28 cellular contexts compared by ENCODE assay signal in genomic region chr1:202871367-202871766, GRCh38.
"Had no signal": no experiment of that assay in that cellular context is flagged by ENCODE, and none has a peak within 500 bp of the region (broad histone marks: within the 10 kb centered on the region; RNA-seq: fewer than 3 reads in every experiment).

No MANE protein-coding gene starts in this region.

- H3K27me3 ChIP-seq: ascending aorta, breast epithelium, heart left ventricle had no signal

- H3K27ac ChIP-seq: ascending aorta, breast epithelium, epithelial cell of prostate, heart left ventricle had no signal

- H3K4me1 ChIP-seq: ascending aorta, breast epithelium, heart left ventricle had no signal

- DNase-seq: activated CD4-positive, alpha-beta memory T cell treated with anti-CD3 and anti-CD28 coated beads, Interleukin-2, amount 10 ng/mL, durations not matched to agents 7 days and 5 days; activated CD4-positive, alpha-beta T cell treated with anti-CD3 and anti-CD28 coated beads for 1 hour; activated CD4-positive, alpha-beta T cell treated with anti-CD3 and anti-CD28 coated beads for 4 hours; activated CD4-positive, alpha-beta T cell treated with anti-CD3 and anti-CD28 coated beads, Interleukin-2, amount 10 ng/mL, durations not matched to agents 7 days and 5 days; activated CD4-positive, alpha-beta T cell treated with anti-CD3 and anti-CD28 coated beads, Interleukin-2, amount 50 U/mL, for 4 hours; activated CD8-positive, alpha-beta memory T cell treated with anti-CD3 and anti-CD28 coated beads, Interleukin-2, amount 50 U/mL, for 48 hours; activated gamma-delta T cell; activated naive CD4-positive, alpha-beta T cell; activated naive CD4-positive, alpha-beta T cell treated with anti-CD3 and anti-CD28 coated beads, Interleukin-2, amount 10 ng/mL, durations not matched to agents 7 days and 5 days; activated naive CD8-positive, alpha-beta T cell treated with anti-CD3 and anti-CD28 coated beads, Interleukin-2, amount 10 ng/mL, durations not matched to agents 7 days and 5 days; activated T-cell treated with anti-CD3 and anti-CD28 coated beads for 4 hours; activated T-cell treated with anti-CD3 and anti-CD28 coated beads, Interleukin-2, amount 50 U/mL, for 24 hours; activated T-cell treated with anti-CD3 and anti-CD28 coated beads, Interleukin-2, amount 50 U/mL, for 72 hours; cortex of kidney; dermis blood vessel endothelial cell; effector CD4-positive, alpha-beta T cell; effector memory CD8-positive, alpha-beta T cell; foreskin fibroblast; glutamatergic neuron; heart left ventricle; T-helper 2 cell had no signal

- H3K36me3 ChIP-seq: ascending aorta, breast epithelium, heart left ventricle had no signal

- ATAC-seq: activated naive CD4-positive, alpha-beta T cell treated with anti-CD3 and anti-CD28 coated beads, Interleukin-2, amount 50 U/mL, for 72 hours; activated T-cell treated with anti-CD3 and anti-CD28 coated beads, Interleukin-2, amount 50 U/mL, for 72 hours; effector memory CD8-positive, alpha-beta T cell; heart left ventricle; WTC11 had no signal

- H3K9me3 ChIP-seq: ascending aorta, breast epithelium, heart left ventricle had no signal

- FAIRE-seq: colon, frontal cortex had no signal

- H3K4me3 ChIP-seq: ascending aorta, breast epithelium, heart left ventricle had no signal
